ENCODE assay signal across 9 cellular contexts in the genomic region with DNA sequence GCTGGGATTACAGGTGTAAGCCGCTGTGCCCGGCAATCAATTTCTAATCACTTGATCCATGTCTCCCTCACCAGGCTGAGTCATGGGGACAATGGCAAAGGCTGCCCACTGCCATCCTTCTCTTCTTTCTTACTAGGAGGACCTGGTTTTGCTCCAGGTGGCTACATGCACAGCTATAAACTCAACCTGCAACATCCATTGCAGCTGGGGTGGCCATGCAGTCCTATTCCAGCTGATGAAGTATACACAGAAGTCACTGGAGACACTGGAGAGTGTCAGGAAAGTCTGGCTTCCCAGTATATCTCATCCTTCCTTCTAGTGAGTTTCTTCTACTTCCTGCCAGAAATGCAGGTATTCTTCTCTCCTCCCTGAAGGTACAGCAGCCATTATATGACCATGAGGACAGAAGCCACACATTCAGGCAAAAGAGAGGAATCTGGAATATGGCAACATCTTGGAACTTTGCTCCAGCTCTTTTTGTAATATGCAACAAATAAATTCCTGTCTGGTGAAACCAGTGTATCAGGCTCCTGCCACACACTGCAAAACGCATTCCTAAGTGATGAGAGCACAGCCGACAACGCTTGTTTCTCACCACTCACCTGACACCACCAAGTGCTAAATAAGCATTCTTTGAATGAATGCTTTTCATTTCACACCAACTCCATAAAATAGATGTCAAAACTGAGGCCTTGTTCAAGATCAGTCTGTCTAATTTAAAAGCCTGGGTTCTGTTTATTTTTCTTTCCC. TPM values are rescaled to one million over a fixed set of nuclear protein-coding genes. Genes with fewer than 3 reads are reported as not detected.
DNase-seq lines count a peak whose midpoint lies in the region; ATAC-seq, FAIRE-seq and TF ChIP-seq lines count a peak whose summit lies in the region.
"Had no signal": no experiment of that assay in that cellular context is flagged by ENCODE, and none has a peak within 500 bp of the region (broad histone marks: within the 10 kb centered on the region; RNA-seq: fewer than 3 reads in every experiment).

No MANE protein-coding gene starts in this region.

- no peak for TF ChIP-seq CTCF in mammary epithelial cell (conservative IDR thresholded peaks at IDR 0.05 in 1 of 2, IDR thresholded peaks at IDR 0.05 in 1 of 2; ENCODE audit: extremely low read depth in 1 of 2, insufficient read depth in 1 of 2, low read depth in 1 of 2, low read length in 2 of 2)
- TF ChIP-seq CTCF in kidney epithelial cell (IDR thresholded peaks at IDR 0.05; ENCODE audit: insufficient read depth, low read length, poor library complexity, severe bottlenecking), result no peak
- no peak for TF ChIP-seq CTCF in ovary (IDR thresholded peaks at IDR 0.05)

- intact Hi-C loops in activated CD4-positive, alpha-beta T cell treated with anti-CD3 and anti-CD28 coated beads, Interleukin-2, amount 10 ng/mL, durations not matched to agents 24 days and 14 days (cut with micrococcal nuclease), result no loop called here
- intact Hi-C loops in mammary epithelial cell (cut with micrococcal nuclease) (no loop called here), ovary (cut with DNase I) (no loop called here)

- dilution Hi-C loops in mammary epithelial cell (cut with HindIII; ENCODE audit: low sequenced_read_pairs), result no loop called here

- H3K27ac Mint-ChIP-seq in activated CD4-positive, alpha-beta T cell treated with anti-CD3 and anti-CD28 coated beads, Interleukin-2, amount 10 ng/mL, durations not matched to agents 24 days and 14 days, result no peak overlapping the region
- H3K27ac Mint-ChIP-seq in activated CD4-positive, alpha-beta T cell treated with anti-CD3 and anti-CD28 coated beads, Interleukin-2, amount 10 ng/mL, durations not matched to agents 7 days and 5 days, result no peak overlapping the region

- H3K79me2 ChIP-seq in mammary epithelial cell (ENCODE audit: insufficient read depth, low read length), result no peaks in the 10 kb centered on the region

- H3K9ac ChIP-seq in mammary epithelial cell (ENCODE audit: insufficient read depth, low read length), result no peak overlapping the region

- H3K36me3 Mint-ChIP-seq in activated CD4-positive, alpha-beta T cell treated with anti-CD3 and anti-CD28 coated beads, Interleukin-2, amount 10 ng/mL, durations not matched to agents 24 days and 14 days (ENCODE audit: low read depth), result no peaks in the 10 kb centered on the region
- no peaks in the 10 kb centered on the region for H3K36me3 Mint-ChIP-seq in activated CD4-positive, alpha-beta T cell treated with anti-CD3 and anti-CD28 coated beads, Interleukin-2, amount 10 ng/mL, durations not matched to agents 7 days and 5 days (ENCODE audit: low read depth)

- peak; percentile 96 for FAIRE-seq in urothelium cell line (lab: Jason Lieb, UNC)

- no peaks in the 10 kb centered on the region for H4K20me1 ChIP-seq in mammary epithelial cell (ENCODE audit: insufficient read depth, low read length)

- in situ Hi-C loops in mammary epithelial cell (cut with MboI; ENCODE audit: low sequenced_read_pairs in 2 of 2), result loop anchor here in 1 of 2 donors (25.0 kb wide), 1 partner anchor 605 kb away; no protein-coding TSS in a partner anchor

- H2AFZ ChIP-seq in mammary epithelial cell (ENCODE audit: low read depth, low read length), result peak overlapping the region; percentile 15

- no peaks in the 10 kb centered on the region for H3K27me3 ChIP-seq in mammary epithelial cell (ENCODE audit: insufficient read depth, low read length)
- H3K27me3 ChIP-seq in kidney epithelial cell (ENCODE audit: control insufficient read depth, insufficient read depth, low read length), result no peaks in the 10 kb centered on the region
- H3K27me3 ChIP-seq in ovary, result no peaks in the 10 kb centered on the region

- peak; percentile 26 for DNase-seq in activated CD4-positive, alpha-beta T cell treated with anti-CD3 and anti-CD28 coated beads, Interleukin-2, amount 10 ng/mL, durations not matched to agents 24 days and 14 days
- no peak for DNase-seq in activated CD4-positive, alpha-beta T cell treated with anti-CD3 and anti-CD28 coated beads, Interleukin-2, amount 10 ng/mL, durations not matched to agents 7 days and 5 days
- DNase-seq in mammary epithelial cell, result peak; percentile 87
- DNase-seq in kidney epithelial cell (ENCODE audit: low read depth), result peak; percentile 93
- peak; percentile 93 for DNase-seq in urothelium cell line (ENCODE audit: low spot score)
- no peak for DNase-seq in cerebellar nuclear complex (lab: John Stamatoyannopoulos, UW)
- DNase-seq in ovary, result no peak

- H3K9me3 ChIP-seq in mammary epithelial cell (replicated peaks; ENCODE audit: insufficient read depth, low read length) (no peaks in the 10 kb centered on the region), ovary (no peaks in the 10 kb centered on the region)

- no peaks in the 10 kb centered on the region for H3K36me3 ChIP-seq in mammary epithelial cell (ENCODE audit: insufficient read depth, low read length)
- H3K36me3 ChIP-seq in kidney epithelial cell (ENCODE audit: control insufficient read depth, insufficient read depth, low read length), result no peaks in the 10 kb centered on the region
- no peaks in the 10 kb centered on the region for H3K36me3 ChIP-seq in ovary

- H3K4me3 ChIP-seq in mammary epithelial cell (replicated peaks in 1 of 3; ENCODE audit: insufficient read depth in 1 of 3, low read depth in 2 of 3, low read length in 3 of 3) (no peak overlapping the region), kidney epithelial cell (ENCODE audit: low read depth, low read length) (no peak overlapping the region), ovary (no peak overlapping the region)

- no peak for TF ChIP-seq EP300 in ovary (IDR thresholded peaks at IDR 0.05)

- H3K27ac ChIP-seq in mammary epithelial cell (ENCODE audit: insufficient read depth, low read depth, low read length), result peak overlapping the region; percentile 50
- H3K27ac ChIP-seq in ovary, result no peak overlapping the region

- H3K9me3 Mint-ChIP-seq in activated CD4-positive, alpha-beta T cell treated with anti-CD3 and anti-CD28 coated beads, Interleukin-2, amount 10 ng/mL, durations not matched to agents 24 days and 14 days, result no peaks in the 10 kb centered on the region
- no peaks in the 10 kb centered on the region for H3K9me3 Mint-ChIP-seq in activated CD4-positive, alpha-beta T cell treated with anti-CD3 and anti-CD28 coated beads, Interleukin-2, amount 10 ng/mL, durations not matched to agents 7 days and 5 days

- ATAC-seq in GM18870 (IDR thresholded peaks at IDR 0.05; ENCODE audit: unreplicated experiment), result no peak
- ATAC-seq: activated CD4-positive, CD25-positive, alpha-beta regulatory T cell treated with anti-CD3 and anti-CD28 coated beads, Interleukin-2, amount 50 U/mL, for 24 hours had no signal

- H3K27me3 Mint-ChIP-seq in activated CD4-positive, alpha-beta T cell treated with anti-CD3 and anti-CD28 coated beads, Interleukin-2, amount 10 ng/mL, durations not matched to agents 24 days and 14 days, result no peaks in the 10 kb centered on the region
- peaks cover 5% of the 10 kb centered on the region for H3K27me3 Mint-ChIP-seq in activated CD4-positive, alpha-beta T cell treated with anti-CD3 and anti-CD28 coated beads, Interleukin-2, amount 10 ng/mL, durations not matched to agents 7 days and 5 days

- no peak overlapping the region for H3K4me3 Mint-ChIP-seq in activated CD4-positive, alpha-beta T cell treated with anti-CD3 and anti-CD28 coated beads, Interleukin-2, amount 10 ng/mL, durations not matched to agents 24 days and 14 days
- no peak overlapping the region for H3K4me3 Mint-ChIP-seq in activated CD4-positive, alpha-beta T cell treated with anti-CD3 and anti-CD28 coated beads, Interleukin-2, amount 10 ng/mL, durations not matched to agents 7 days and 5 days

- H3K4me1 ChIP-seq in mammary epithelial cell (ENCODE audit: insufficient read depth, low read length) (peaks cover 16% of the 10 kb centered on the region), ovary (ENCODE audit: insufficient read depth) (no peaks in the 10 kb centered on the region)

- H3K4me2 ChIP-seq in mammary epithelial cell (ENCODE audit: insufficient read depth, low read depth, low read length), result peak overlapping the region; percentile 62

- H3K4me1 Mint-ChIP-seq in activated CD4-positive, alpha-beta T cell treated with anti-CD3 and anti-CD28 coated beads, Interleukin-2, amount 10 ng/mL, durations not matched to agents 24 days and 14 days, result no peaks in the 10 kb centered on the region
- H3K4me1 Mint-ChIP-seq in activated CD4-positive, alpha-beta T cell treated with anti-CD3 and anti-CD28 coated beads, Interleukin-2, amount 10 ng/mL, durations not matched to agents 7 days and 5 days, result no peaks in the 10 kb centered on the region

- TF ChIP-seq POLR2A in ovary (IDR thresholded peaks at IDR 0.05), result no peak

- BruUV-seq in mammary epithelial cell (replicated peaks; lab: Mats Ljungman, UMichigan), result no TSS peak

- POLR2A ChIA-PET in activated CD4-positive, alpha-beta T cell treated with anti-CD3 and anti-CD28 coated beads, Interleukin-2, amount 10 ng/mL, durations not matched to agents 7 days and 5 days (lab: Charles Lee), result no interaction called here

- CTCF ChIA-PET in activated CD4-positive, alpha-beta T cell treated with anti-CD3 and anti-CD28 coated beads, Interleukin-2, amount 10 ng/mL, durations not matched to agents 7 days and 5 days (lab: Charles Lee), result no interaction called here
- CTCF ChIA-PET in mammary epithelial cell (lab: Charles Lee; ENCODE audit: low non-redundant PET), result no interaction called here

- 40% methylated on average over 5 of the region's 5 CpGs for WGBS in mammary epithelial cell (ENCODE audit: low coverage, missing lambda C conversion rate)
- 42 to 53% (median 50%) methylated on average over 5 of the region's 5 CpGs for WGBS in ovary, 3 donors

RNA-seq across cellular contexts. Expression of a gene that starts 32.3 kb away (rescaled TPM):
- total RNA-seq in activated CD4-positive, alpha-beta T cell treated with anti-CD3 and anti-CD28 coated beads, Interleukin-2, amount 10 ng/mL, durations not matched to agents 24 days and 14 days, result not detected in 2 replicates
- not detected for total RNA-seq in activated CD4-positive, alpha-beta T cell treated with anti-CD3 and anti-CD28 coated beads, Interleukin-2, amount 10 ng/mL, durations not matched to agents 7 days and 5 days
- total RNA-seq in mammary epithelial cell, result not detected
- polyA plus RNA-seq in mammary epithelial cell, result not detected
- polyA minus RNA-seq in mammary epithelial cell, result not detected
- not detected in 2 replicates for total RNA-seq in kidney epithelial cell
- 10 to 100 TPM in 1 of 7 donors, 1 to 10 TPM in 1, not detected in 5; 1.4 to 14.1 TPM for total RNA-seq in ovary
- under 1 TPM; 0.23 to 0.27 TPM for polyA plus RNA-seq in ovary

RNA-seq across cellular contexts. Expression of a gene that starts 52.3 kb away (rescaled TPM):
- total RNA-seq in activated CD4-positive, alpha-beta T cell treated with anti-CD3 and anti-CD28 coated beads, Interleukin-2, amount 10 ng/mL, durations not matched to agents 24 days and 14 days, result not detected in 2 replicates
- total RNA-seq in activated CD4-positive, alpha-beta T cell treated with anti-CD3 and anti-CD28 coated beads, Interleukin-2, amount 10 ng/mL, durations not matched to agents 7 days and 5 days, result not detected
- total RNA-seq in mammary epithelial cell (not detected), kidney epithelial cell (1.0 and 1.8 TPM in 2 replicates), ovary (10 to 100 TPM in 1 of 7 donors, 1 to 10 TPM in 5, under 1 TPM in 1; 0.86 to 23.4 (median 2.4) TPM)
- polyA plus RNA-seq in mammary epithelial cell (not detected), ovary (1 to 10 TPM in 1 of 2 donors, under 1 TPM in 1; 0.24 to 2.4 TPM)
- polyA minus RNA-seq in mammary epithelial cell, result not detected

Comparison
In these comparisons a context has a peak if more than half of its experiments do, and no peak if none do; other contexts are left out.
1. DNase-seq: peak in activated CD4-positive, alpha-beta T cell treated with anti-CD3 and anti-CD28 coated beads, Interleukin-2, amount 10 ng/mL, durations not matched to agents 24 days and 14 days (single experiment), mammary epithelial cell (single experiment), kidney epithelial cell (single experiment) and urothelium cell line (single experiment); none in activated CD4-positive, alpha-beta T cell treated with anti-CD3 and anti-CD28 coated beads, Interleukin-2, amount 10 ng/mL, durations not matched to agents 7 days and 5 days (single experiment), cerebellar nuclear complex (0 of 2) and ovary (0 of 5).